ENCODE assay signal across 1 cellular context in the genomic region with DNA sequence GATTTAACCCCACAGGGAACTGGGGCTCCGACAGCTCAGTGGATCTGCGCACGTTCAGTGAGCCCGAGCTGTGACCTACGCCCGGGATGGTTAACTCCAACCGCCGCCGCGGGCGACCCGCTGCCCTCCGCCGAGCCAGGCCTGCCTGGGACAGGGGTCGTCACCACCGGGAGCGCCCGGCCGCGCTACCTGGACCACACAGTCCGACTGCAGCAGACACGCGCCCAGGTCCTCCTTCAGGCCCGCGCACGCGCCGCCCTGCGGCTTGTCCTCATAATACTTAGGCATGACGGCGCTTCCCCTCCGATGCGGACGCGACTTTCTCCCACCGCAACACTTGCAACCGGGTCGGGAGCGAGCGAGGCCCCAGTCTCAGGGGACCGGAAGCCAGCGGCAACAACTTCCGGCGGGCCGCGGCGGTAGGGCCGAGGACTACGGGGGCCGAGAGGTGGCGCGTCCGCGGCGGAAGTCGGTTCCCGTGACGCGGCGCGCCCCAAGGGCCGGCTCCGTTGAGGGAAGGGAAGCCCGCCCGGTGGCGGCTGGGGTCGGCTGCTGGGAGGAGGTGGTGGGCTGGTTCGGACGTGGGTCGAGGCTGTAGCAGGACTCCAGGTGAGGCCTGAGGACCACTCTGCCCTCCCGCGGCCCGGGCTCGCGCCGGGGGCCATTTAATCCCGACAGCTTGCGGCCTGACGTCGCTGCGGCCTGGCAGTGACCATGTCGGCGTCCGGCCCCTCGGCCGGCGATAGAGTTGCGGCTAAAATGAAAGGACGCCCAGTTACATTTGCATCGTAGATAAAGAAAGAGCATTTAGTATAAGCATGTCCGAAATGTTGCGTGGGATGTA.
TF ChIP-seq lines count a peak whose summit lies in the region.

A gene with protein sequence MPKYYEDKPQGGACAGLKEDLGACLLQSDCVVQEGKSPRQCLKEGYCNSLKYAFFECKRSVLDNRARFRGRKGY (minus strand): TSS at position 395 of the 844 bp plus-strand sequence. CDS start 107 bp downstream, at position 288.
Gene UNC50 (plus strand): TSS at position 472 of the 844 bp plus-strand sequence. CDS start 1,171 bp downstream, outside the sequence.

TF ChIP-seq in K562, 482 proteins besides CTCF, POLR2A, EP300 and RAD21 (continued from another document and continues in another):
- TF ChIP-seq, protein P1, sequence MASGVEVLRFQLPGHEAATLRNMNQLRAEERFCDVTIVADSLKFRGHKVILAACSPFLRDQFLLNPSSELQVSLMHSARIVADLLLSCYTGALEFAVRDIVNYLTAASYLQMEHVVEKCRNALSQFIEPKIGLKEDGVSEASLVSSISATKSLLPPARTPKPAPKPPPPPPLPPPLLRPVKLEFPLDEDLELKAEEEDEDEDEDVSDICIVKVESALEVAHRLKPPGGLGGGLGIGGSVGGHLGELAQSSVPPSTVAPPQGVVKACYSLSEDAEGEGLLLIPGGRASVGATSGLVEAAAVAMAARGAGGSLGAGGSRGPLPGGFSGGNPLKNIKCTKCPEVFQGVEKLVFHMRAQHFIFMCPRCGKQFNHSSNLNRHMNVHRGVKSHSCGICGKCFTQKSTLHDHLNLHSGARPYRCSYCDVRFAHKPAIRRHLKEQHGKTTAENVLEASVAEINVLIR (CRISPR knock-in tag; IDR thresholded peaks at IDR 0.05) = peak; percentile 68; the same call in 1 of the 2 replicates
- TF ChIP-seq KHSRP (IDR thresholded peaks at IDR 0.05) (no peak), ZNF830 (CRISPR knock-in tag; IDR thresholded peaks at IDR 0.05) (no peak), HMG20A (CRISPR knock-in tag; conservative IDR thresholded peaks at IDR 0.05) (no peak), TCF3 (CRISPR knock-in tag; IDR thresholded peaks at IDR 0.05) (no peak), ZC3H11A (IDR thresholded peaks at IDR 0.05; ENCODE audit: low read depth, low read length) (no peak), ZNF165 (CRISPR knock-in tag; IDR thresholded peaks at IDR 0.05; ENCODE audit: borderline replicate concordance) (no peak), PURB (CRISPR knock-in tag; IDR thresholded peaks at IDR 0.05; ENCODE audit: low read depth) (no peak), BRF1 (IDR thresholded peaks at IDR 0.05; ENCODE audit: borderline replicate concordance, extremely low read depth, insufficient read length) (no peak), SMARCA5 (IDR thresholded peaks at IDR 0.05) (no peak), YBX1 (IDR thresholded peaks at IDR 0.05) (no peak), HSF4 (CRISPR knock-in tag; IDR thresholded peaks at IDR 0.05; ENCODE audit: borderline replicate concordance) (no peak), RBM22 (IDR thresholded peaks at IDR 0.05; ENCODE audit: low read depth, low read length, poor library complexity, severe bottlenecking) (no peak), NCOA6 (IDR thresholded peaks at IDR 0.05) (0 out of 2 replicates have a peak, but pooled peaks have one; percentile 8), MTA2 (IDR thresholded peaks at IDR 0.05; ENCODE audit: low read depth) (no peak), PHF21A (IDR thresholded peaks at IDR 0.05; ENCODE audit: borderline replicate concordance, low read depth) (no peak), ZNF146 (CRISPR knock-in tag; IDR thresholded peaks at IDR 0.05; ENCODE audit: unreplicated experiment) (no peak), NCOA2 (IDR thresholded peaks at IDR 0.05; ENCODE audit: partially characterized antibody in 2 of 2) (no peak), NCOA1 (IDR thresholded peaks at IDR 0.05; ENCODE audit: low read depth) (peak; percentile 79), BCOR (IDR thresholded peaks at IDR 0.05) (no peak; the same call in 1 of the 2 replicates), CBFA2T2 (conservative IDR thresholded peaks at IDR 0.05) (no peak), RBM17 (IDR thresholded peaks at IDR 0.05; ENCODE audit: borderline replicate concordance, low read depth, low read length) (no peak), SMARCE1 (IDR thresholded peaks at IDR 0.05) (0 out of 2 replicates have a peak, but pooled peaks have one; percentile 1), DMBX1 (CRISPR knock-in tag; IDR thresholded peaks at IDR 0.05; ENCODE audit: borderline replicate concordance) (0 out of 2 replicates have a peak, but pooled peaks have one; percentile 14), CREBBP (IDR thresholded peaks at IDR 0.05; ENCODE audit: low read depth, low read length) (no peak), CREB1 (IDR thresholded peaks at IDR 0.05) (peak; percentile 81), CREB1 (CRISPR knock-in tag; IDR thresholded peaks at IDR 0.05) (peak; percentile 91), NFE2 (IDR thresholded peaks at IDR 0.05; ENCODE audit: low read depth) (peak; percentile 20; the same call in 1 of the 2 replicates), POLR2G (IDR thresholded peaks at IDR 0.05; ENCODE audit: low read depth, low read length) (peak; percentile 98), ATF2 (CRISPR knock-in tag; IDR thresholded peaks at IDR 0.05) (no peak)
- TF ChIP-seq, protein P2, sequence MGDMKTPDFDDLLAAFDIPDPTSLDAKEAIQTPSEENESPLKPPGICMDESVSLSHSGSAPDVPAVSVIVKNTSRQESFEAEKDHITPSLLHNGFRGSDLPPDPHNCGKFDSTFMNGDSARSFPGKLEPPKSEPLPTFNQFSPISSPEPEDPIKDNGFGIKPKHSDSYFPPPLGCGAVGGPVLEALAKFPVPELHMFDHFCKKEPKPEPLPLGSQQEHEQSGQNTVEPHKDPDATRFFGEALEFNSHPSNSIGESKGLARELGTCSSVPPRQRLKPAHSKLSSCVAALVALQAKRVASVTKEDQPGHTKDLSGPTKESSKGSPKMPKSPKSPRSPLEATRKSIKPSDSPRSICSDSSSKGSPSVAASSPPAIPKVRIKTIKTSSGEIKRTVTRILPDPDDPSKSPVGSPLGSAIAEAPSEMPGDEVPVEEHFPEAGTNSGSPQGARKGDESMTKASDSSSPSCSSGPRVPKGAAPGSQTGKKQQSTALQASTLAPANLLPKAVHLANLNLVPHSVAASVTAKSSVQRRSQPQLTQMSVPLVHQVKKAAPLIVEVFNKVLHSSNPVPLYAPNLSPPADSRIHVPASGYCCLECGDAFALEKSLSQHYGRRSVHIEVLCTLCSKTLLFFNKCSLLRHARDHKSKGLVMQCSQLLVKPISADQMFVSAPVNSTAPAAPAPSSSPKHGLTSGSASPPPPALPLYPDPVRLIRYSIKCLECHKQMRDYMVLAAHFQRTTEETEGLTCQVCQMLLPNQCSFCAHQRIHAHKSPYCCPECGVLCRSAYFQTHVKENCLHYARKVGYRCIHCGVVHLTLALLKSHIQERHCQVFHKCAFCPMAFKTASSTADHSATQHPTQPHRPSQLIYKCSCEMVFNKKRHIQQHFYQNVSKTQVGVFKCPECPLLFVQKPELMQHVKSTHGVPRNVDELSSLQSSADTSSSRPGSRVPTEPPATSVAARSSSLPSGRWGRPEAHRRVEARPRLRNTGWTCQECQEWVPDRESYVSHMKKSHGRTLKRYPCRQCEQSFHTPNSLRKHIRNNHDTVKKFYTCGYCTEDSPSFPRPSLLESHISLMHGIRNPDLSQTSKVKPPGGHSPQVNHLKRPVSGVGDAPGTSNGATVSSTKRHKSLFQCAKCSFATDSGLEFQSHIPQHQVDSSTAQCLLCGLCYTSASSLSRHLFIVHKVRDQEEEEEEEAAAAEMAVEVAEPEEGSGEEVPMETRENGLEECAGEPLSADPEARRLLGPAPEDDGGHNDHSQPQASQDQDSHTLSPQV (IDR thresholded peaks at IDR 0.05) = no peak
- TF ChIP-seq, protein P3, sequence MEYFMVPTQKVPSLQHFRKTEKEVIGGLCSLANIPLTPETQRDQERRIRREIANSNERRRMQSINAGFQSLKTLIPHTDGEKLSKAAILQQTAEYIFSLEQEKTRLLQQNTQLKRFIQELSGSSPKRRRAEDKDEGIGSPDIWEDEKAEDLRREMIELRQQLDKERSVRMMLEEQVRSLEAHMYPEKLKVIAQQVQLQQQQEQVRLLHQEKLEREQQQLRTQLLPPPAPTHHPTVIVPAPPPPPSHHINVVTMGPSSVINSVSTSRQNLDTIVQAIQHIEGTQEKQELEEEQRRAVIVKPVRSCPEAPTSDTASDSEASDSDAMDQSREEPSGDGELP (CRISPR knock-in tag; IDR thresholded peaks at IDR 0.05; ENCODE audit: borderline replicate concordance) = peak; percentile 78
- TF ChIP-seq, protein P4, sequence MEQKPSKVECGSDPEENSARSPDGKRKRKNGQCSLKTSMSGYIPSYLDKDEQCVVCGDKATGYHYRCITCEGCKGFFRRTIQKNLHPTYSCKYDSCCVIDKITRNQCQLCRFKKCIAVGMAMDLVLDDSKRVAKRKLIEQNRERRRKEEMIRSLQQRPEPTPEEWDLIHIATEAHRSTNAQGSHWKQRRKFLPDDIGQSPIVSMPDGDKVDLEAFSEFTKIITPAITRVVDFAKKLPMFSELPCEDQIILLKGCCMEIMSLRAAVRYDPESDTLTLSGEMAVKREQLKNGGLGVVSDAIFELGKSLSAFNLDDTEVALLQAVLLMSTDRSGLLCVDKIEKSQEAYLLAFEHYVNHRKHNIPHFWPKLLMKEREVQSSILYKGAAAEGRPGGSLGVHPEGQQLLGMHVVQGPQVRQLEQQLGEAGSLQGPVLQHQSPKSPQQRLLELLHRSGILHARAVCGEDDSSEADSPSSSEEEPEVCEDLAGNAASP (IDR thresholded peaks at IDR 0.05) = no peak
- TF ChIP-seq, protein P5, sequence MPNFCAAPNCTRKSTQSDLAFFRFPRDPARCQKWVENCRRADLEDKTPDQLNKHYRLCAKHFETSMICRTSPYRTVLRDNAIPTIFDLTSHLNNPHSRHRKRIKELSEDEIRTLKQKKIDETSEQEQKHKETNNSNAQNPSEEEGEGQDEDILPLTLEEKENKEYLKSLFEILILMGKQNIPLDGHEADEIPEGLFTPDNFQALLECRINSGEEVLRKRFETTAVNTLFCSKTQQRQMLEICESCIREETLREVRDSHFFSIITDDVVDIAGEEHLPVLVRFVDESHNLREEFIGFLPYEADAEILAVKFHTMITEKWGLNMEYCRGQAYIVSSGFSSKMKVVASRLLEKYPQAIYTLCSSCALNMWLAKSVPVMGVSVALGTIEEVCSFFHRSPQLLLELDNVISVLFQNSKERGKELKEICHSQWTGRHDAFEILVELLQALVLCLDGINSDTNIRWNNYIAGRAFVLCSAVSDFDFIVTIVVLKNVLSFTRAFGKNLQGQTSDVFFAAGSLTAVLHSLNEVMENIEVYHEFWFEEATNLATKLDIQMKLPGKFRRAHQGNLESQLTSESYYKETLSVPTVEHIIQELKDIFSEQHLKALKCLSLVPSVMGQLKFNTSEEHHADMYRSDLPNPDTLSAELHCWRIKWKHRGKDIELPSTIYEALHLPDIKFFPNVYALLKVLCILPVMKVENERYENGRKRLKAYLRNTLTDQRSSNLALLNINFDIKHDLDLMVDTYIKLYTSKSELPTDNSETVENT (CRISPR knock-in tag; IDR thresholded peaks at IDR 0.05) = peak; percentile 40
- TF ChIP-seq, protein P6, sequence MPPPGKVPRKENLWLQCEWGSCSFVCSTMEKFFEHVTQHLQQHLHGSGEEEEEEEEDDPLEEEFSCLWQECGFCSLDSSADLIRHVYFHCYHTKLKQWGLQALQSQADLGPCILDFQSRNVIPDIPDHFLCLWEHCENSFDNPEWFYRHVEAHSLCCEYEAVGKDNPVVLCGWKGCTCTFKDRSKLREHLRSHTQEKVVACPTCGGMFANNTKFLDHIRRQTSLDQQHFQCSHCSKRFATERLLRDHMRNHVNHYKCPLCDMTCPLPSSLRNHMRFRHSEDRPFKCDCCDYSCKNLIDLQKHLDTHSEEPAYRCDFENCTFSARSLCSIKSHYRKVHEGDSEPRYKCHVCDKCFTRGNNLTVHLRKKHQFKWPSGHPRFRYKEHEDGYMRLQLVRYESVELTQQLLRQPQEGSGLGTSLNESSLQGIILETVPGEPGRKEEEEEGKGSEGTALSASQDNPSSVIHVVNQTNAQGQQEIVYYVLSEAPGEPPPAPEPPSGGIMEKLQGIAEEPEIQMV (tag; conservative IDR thresholded peaks at IDR 0.05; ENCODE audit: low read depth) = peak; percentile 75
- TF ChIP-seq, protein P7, sequence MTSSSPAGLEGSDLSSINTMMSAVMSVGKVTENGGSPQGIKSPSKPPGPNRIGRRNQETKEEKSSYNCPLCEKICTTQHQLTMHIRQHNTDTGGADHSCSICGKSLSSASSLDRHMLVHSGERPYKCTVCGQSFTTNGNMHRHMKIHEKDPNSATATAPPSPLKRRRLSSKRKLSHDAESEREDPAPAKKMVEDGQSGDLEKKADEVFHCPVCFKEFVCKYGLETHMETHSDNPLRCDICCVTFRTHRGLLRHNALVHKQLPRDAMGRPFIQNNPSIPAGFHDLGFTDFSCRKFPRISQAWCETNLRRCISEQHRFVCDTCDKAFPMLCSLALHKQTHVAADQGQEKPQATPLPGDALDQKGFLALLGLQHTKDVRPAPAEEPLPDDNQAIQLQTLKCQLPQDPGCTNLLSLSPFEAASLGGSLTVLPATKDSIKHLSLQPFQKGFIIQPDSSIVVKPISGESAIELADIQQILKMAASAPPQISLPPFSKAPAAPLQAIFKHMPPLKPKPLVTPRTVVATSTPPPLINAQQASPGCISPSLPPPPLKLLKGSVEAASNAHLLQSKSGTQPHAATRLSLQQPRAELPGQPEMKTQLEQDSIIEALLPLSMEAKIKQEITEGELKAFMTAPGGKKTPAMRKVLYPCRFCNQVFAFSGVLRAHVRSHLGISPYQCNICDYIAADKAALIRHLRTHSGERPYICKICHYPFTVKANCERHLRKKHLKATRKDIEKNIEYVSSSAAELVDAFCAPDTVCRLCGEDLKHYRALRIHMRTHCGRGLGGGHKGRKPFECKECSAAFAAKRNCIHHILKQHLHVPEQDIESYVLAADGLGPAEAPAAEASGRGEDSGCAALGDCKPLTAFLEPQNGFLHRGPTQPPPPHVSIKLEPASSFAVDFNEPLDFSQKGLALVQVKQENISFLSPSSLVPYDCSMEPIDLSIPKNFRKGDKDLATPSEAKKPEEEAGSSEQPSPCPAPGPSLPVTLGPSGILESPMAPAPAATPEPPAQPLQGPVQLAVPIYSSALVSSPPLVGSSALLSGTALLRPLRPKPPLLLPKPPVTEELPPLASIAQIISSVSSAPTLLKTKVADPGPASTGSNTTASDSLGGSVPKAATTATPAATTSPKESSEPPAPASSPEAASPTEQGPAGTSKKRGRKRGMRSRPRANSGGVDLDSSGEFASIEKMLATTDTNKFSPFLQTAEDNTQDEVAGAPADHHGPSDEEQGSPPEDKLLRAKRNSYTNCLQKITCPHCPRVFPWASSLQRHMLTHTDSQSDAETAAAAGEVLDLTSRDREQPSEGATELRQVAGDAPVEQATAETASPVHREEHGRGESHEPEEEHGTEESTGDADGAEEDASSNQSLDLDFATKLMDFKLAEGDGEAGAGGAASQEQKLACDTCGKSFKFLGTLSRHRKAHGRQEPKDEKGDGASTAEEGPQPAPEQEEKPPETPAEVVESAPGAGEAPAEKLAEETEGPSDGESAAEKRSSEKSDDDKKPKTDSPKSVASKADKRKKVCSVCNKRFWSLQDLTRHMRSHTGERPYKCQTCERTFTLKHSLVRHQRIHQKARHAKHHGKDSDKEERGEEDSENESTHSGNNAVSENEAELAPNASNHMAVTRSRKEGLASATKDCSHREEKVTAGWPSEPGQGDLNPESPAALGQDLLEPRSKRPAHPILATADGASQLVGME (CRISPR knock-in tag; IDR thresholded peaks at IDR 0.05) = no peak
